In the genomic region with DNA sequence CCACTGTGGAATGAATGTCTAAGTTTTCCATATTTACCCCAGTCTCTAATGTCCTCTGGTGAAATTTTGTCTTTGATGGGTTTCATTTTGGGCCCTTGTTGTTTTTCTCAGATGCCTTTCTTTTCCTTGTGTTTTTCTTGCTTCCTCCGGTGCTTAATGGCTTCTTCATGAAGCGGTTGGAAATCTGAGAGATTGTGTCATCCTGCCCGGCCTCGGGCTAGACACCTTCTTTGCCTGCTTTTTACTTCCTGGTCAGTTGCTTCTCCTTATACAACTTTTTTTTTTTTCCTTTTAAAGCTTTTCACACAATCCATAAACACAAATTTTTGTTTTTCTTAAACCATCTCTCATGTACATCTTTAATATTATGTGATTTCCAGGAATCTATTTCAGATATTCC, we compare ENCODE assay signal across 25 cellular contexts. TPM values are rescaled to one million over a fixed set of nuclear protein-coding genes. Genes with fewer than 3 reads are reported as not detected.
A peak's percentile ranks its signal among the peaks of the same experiment; 100 is the strongest.
DNase-seq lines count a peak whose midpoint lies in the region; ATAC-seq, FAIRE-seq and TF ChIP-seq lines count a peak whose summit lies in the region.
"Had no signal": no experiment of that assay in that cellular context is flagged by ENCODE, and none has a peak within 500 bp of the region (broad histone marks: within the 10 kb centered on the region; RNA-seq: fewer than 3 reads in every experiment).

No MANE protein-coding gene starts in this region.

- H3K4me3 Mint-ChIP-seq in nephron progenitor cell, result no peak overlapping the region
- H3K4me3 Mint-ChIP-seq: immature natural killer cell, neural progenitor cell had no signal

- CTCF ChIA-PET in IMR-90 (lab: Yijun Ruan, JAX), result no interaction called here

- no peak overlapping the region for H3K9ac ChIP-seq in IMR-90 (ENCODE audit: low read depth, low read length)
- H3K9ac ChIP-seq: neural progenitor cell had no signal

- no peak overlapping the region for H2AK9ac ChIP-seq in IMR-90 (replicated peaks; ENCODE audit: low read depth, low read length, poor library complexity)

- H2BK5ac ChIP-seq in IMR-90 (ENCODE audit: low read depth, low read length, poor library complexity, severe bottlenecking), result no peak overlapping the region

- no peak for TF ChIP-seq RAD21 in IMR-90 (IDR thresholded peaks at IDR 0.05; ENCODE audit: low read length)

- ATAC-seq in IMR-90 (ENCODE audit: low read depth), result no peak
- ATAC-seq: A549 had no signal

- 0 out of 2 replicates have a peak overlapping the region, but pooled peaks have one; percentile 6 for H3K4ac ChIP-seq in IMR-90 (ENCODE audit: low read depth, low read length)

- H3K27me3 ChIP-seq in IMR-90 (ENCODE audit: control insufficient read depth, insufficient read depth, low read length) (no peaks in the 10 kb centered on the region), bronchial epithelial cell (ENCODE audit: control insufficient read depth, insufficient read depth, low read length) (no peaks in the 10 kb centered on the region)
- H3K27me3 ChIP-seq: neural progenitor cell, SJSA1, upper lobe of left lung had no signal

- no peak overlapping the region for H3K56ac ChIP-seq in IMR-90 (ENCODE audit: extremely low read depth, insufficient read depth, low read length)

- TF ChIP-seq CTCF in IMR-90 (conservative IDR thresholded peaks at IDR 0.05; ENCODE audit: low read depth, low read length) (no peak), bronchial epithelial cell (IDR thresholded peaks at IDR 0.05; ENCODE audit: insufficient read depth, low read length, severe bottlenecking) (no peak), nephron progenitor cell (IDR thresholded peaks at IDR 0.05) (no peak)

- no TSS peak for BruUV-seq in IMR-90 (replicated peaks; lab: Mats Ljungman, UMichigan)

- H2BK20ac ChIP-seq in IMR-90 (ENCODE audit: low read depth, low read length), result no peak overlapping the region

- no peak overlapping the region for H3K14ac ChIP-seq in IMR-90 (replicated peaks; ENCODE audit: low read depth, low read length)

- peak overlapping the region; percentile 38 for H3K27ac Mint-ChIP-seq in nephron progenitor cell
- H3K27ac Mint-ChIP-seq: activated T-helper 2 cell treated with anti-CD3 and anti-CD28 coated beads, Interferon-gamma antibody, Interleukin-2, Interleukin-4, amounts not matched to agents 10 μg/mL and 5 μg/mL and 100 μg/mL, durations not matched to agents 14 hours and 24 hours and 36 hours; neural progenitor cell had no signal

- peaks cover 56% of the 10 kb centered on the region for H4K20me1 ChIP-seq in IMR-90 (ENCODE audit: insufficient read depth, low read length)

- H3K9me1 ChIP-seq in IMR-90 (ENCODE audit: insufficient read depth, low read length), result peaks cover 13% of the 10 kb centered on the region

- no peak overlapping the region for H4K5ac ChIP-seq in IMR-90 (ENCODE audit: low read depth, low read length)

- no peak overlapping the region for H2AFZ ChIP-seq in IMR-90 (replicated peaks; ENCODE audit: low read length, poor library complexity)
- H2AFZ ChIP-seq: neural progenitor cell had no signal

- DNase-seq in AML-193 (lab: John Stamatoyannopoulos, UW), result peak; percentile 27 to 33
- DNase-seq in IMR-90, result no peak
- DNase-seq in bronchial epithelial cell (ENCODE audit: low read depth), result peak; percentile 54
- no peak for DNase-seq in nephron progenitor cell
- no peak for DNase-seq in NCI-H1092 (lab: John Stamatoyannopoulos, UW)
- DNase-seq in GM03348 (ENCODE audit: low spot score), result no peak
- no peak for DNase-seq in iPS-NIHi7 (ENCODE audit: extremely low spot score)
- no peak for DNase-seq in NCI-H146 (lab: John Stamatoyannopoulos, UW)
- DNase-seq: CD4-positive, alpha-beta memory T cell; central memory CD4-positive, alpha-beta T cell; H7; head of caudate nucleus; immature natural killer cell; KG1; NCI-H1417; NCI-H2171; OCI-M1; retina; stimulated activated naive CD4-positive, alpha-beta T cell had no signal

- H3K27ac ChIP-seq in IMR-90 (ENCODE audit: insufficient read depth, low read length), result no peak overlapping the region
- H3K27ac ChIP-seq: A549, neural progenitor cell had no signal

- H3K4me2 ChIP-seq in IMR-90 (ENCODE audit: low read depth, low read length), result no peak overlapping the region
- H3K4me2 ChIP-seq: A549, neural progenitor cell had no signal

- H3K9me3 Mint-ChIP-seq in nephron progenitor cell, result no peaks in the 10 kb centered on the region
- H3K9me3 Mint-ChIP-seq: activated T-helper 2 cell treated with anti-CD3 and anti-CD28 coated beads, Interferon-gamma antibody, Interleukin-2, Interleukin-4, amounts not matched to agents 10 μg/mL and 5 μg/mL and 100 μg/mL, durations not matched to agents 14 hours and 24 hours and 36 hours; immature natural killer cell; neural progenitor cell had no signal

- H4K8ac ChIP-seq in IMR-90 (ENCODE audit: low read depth in 2 of 2, low read length in 2 of 2), result no peak overlapping the region

- H3K36me3 Mint-ChIP-seq in nephron progenitor cell (ENCODE audit: low read depth), result peaks cover 10% of the 10 kb centered on the region

- POLR2A ChIA-PET in IMR-90 (lab: Charles Lee; ENCODE audit: unreplicated experiment), result no interaction called here

- H3K36me3 ChIP-seq in IMR-90 (ENCODE audit: control insufficient read depth, insufficient read depth, low read length) (peaks cover 6% of the 10 kb centered on the region), bronchial epithelial cell (ENCODE audit: control insufficient read depth, insufficient read depth, low read length) (no peaks in the 10 kb centered on the region)
- H3K36me3 ChIP-seq: neural progenitor cell had no signal

- H3K4me1 Mint-ChIP-seq in nephron progenitor cell, result peaks cover 81% of the 10 kb centered on the region

- FAIRE-seq in bronchial epithelial cell (lab: Jason Lieb, UNC), result no peak
- FAIRE-seq: A549, GM19239 had no signal

- H4K91ac ChIP-seq in IMR-90 (ENCODE audit: insufficient read depth, low read depth, low read length), result no peak overlapping the region

- in situ Hi-C loops in IMR-90 (cut with MboI; ENCODE audit: low sequenced_read_pairs), result no loop called here

- no peak overlapping the region for H3K18ac ChIP-seq in IMR-90 (ENCODE audit: low read depth, low read length)

- no peak overlapping the region for H2BK15ac ChIP-seq in IMR-90 (ENCODE audit: low read depth, low read length)

- intact Hi-C loops in IMR-90 (cut with micrococcal nuclease), result loop anchor here (10.0 kb wide), 1 partner anchor 678 kb away; no protein-coding TSS in a partner anchor

- H3K4me3 ChIP-seq in IMR-90 (ENCODE audit: insufficient read depth, low read depth, low read length) (no peak overlapping the region), bronchial epithelial cell (ENCODE audit: low read depth, low read length) (no peak overlapping the region)
- H3K4me3 ChIP-seq: A549, neural progenitor cell, SJSA1, upper lobe of left lung had no signal

- WGBS in IMR-90 (ENCODE audit: extremely low coverage in 2 of 2, insufficient read length in 1 of 2), 2 experiments, result 87% methylated on average over 3 of the region's 4 CpGs; no CpG with 5 or more reads in 1 of the 2 experiments

- H2BK120ac ChIP-seq in IMR-90 (ENCODE audit: low read depth, low read length), result no peak overlapping the region

- H3K4me1 ChIP-seq in IMR-90 (ENCODE audit: control insufficient read depth, insufficient read depth, low read length), result peaks cover 18% of the 10 kb centered on the region

- dilution Hi-C loops in IMR-90 (cut with HindIII; ENCODE audit: low sequenced_read_pairs, unreplicated experiment), result no loop called here

- H3K27me3 Mint-ChIP-seq in nephron progenitor cell (ENCODE audit: low read depth, poor library complexity), result no peaks in the 10 kb centered on the region
- H3K27me3 Mint-ChIP-seq: CD4-positive, alpha-beta memory T cell had no signal

- no peak overlapping the region for H2AK5ac ChIP-seq in IMR-90 (ENCODE audit: low read depth, low read length)

- H3K79me1 ChIP-seq in IMR-90 (ENCODE audit: low read depth in 1 of 2, low read length in 2 of 2), result peaks cover 13 to 85% of the 10 kb centered on the region in 2 experiments

- H3K23ac ChIP-seq in IMR-90 (ENCODE audit: low read depth, low read length), result no peak overlapping the region

- no peak for TF ChIP-seq POLR2A in IMR-90 (IDR thresholded peaks at IDR 0.05; ENCODE audit: low read depth, low read length)

- no peaks in the 10 kb centered on the region for H3K9me3 ChIP-seq in IMR-90 (ENCODE audit: control insufficient read depth, insufficient read depth, low read length)
- H3K9me3 ChIP-seq: A549, SJSA1, upper lobe of left lung had no signal

TF ChIP-seq in IMR-90, 13 proteins besides CTCF, POLR2A, EP300 and RAD21:
- TF ChIP-seq RCOR1 (IDR thresholded peaks at IDR 0.05; ENCODE audit: insufficient replicate concordance, low read length) (no peak), CEBPB (IDR thresholded peaks at IDR 0.05; ENCODE audit: low read depth, low read length) (no peak), CHD1 (IDR thresholded peaks at IDR 0.05; ENCODE audit: low read depth, low read length) (no peak), MAZ (IDR thresholded peaks at IDR 0.05; ENCODE audit: borderline replicate concordance, low read depth, low read length) (no peak), NFE2L2 (IDR thresholded peaks at IDR 0.05; ENCODE audit: low read depth, low read length) (no peak), FOS (IDR thresholded peaks at IDR 0.05; ENCODE audit: low read depth, low read length) (no peak), MXI1 (IDR thresholded peaks at IDR 0.05; ENCODE audit: borderline replicate concordance, low read depth, low read length) (no peak)
- TF ChIP-seq, protein P1, sequence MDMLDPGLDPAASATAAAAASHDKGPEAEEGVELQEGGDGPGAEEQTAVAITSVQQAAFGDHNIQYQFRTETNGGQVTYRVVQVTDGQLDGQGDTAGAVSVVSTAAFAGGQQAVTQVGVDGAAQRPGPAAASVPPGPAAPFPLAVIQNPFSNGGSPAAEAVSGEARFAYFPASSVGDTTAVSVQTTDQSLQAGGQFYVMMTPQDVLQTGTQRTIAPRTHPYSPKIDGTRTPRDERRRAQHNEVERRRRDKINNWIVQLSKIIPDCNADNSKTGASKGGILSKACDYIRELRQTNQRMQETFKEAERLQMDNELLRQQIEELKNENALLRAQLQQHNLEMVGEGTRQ (IDR thresholded peaks at IDR 0.05; ENCODE audit: low read depth, low read length), result no peak

RNA-seq across cellular contexts. Expression of gene ETV6, which starts 7.1 kb away (rescaled TPM):
- 9.4 and 9.9 TPM in 2 replicates for total RNA-seq in IMR-90 (2012; rRNA removed)
- polyA plus RNA-seq in IMR-90 (2012; rRNA removed), result 8.4 and 8.6 TPM in 2 replicates
- 2.6 and 2.7 TPM in 2 replicates for polyA plus RNA-seq in IMR-90 (2012; cell fraction: cytosol; rRNA removed)
- polyA plus RNA-seq in IMR-90 (2012; cell fraction: nucleus; rRNA removed; ENCODE audit: low replicate concordance), result 20.3 and 40.4 TPM in 2 replicates
- total RNA-seq in bronchial epithelial cell, result 2.6 and 3.5 TPM in 2 replicates

Comparison
In these comparisons a context has a peak if more than half of its experiments do, and no peak if none do; other contexts are left out.
1. DNase-seq: peak in AML-193 (2 of 2) and bronchial epithelial cell (single experiment); none in IMR-90 (single experiment), nephron progenitor cell (single experiment), NCI-H1092 (single experiment), GM03348 (single experiment), iPS-NIHi7 (single experiment) and NCI-H146 (single experiment).